Comparison of ENCODE assay signal across 19 cellular contexts in the genomic region with DNA sequence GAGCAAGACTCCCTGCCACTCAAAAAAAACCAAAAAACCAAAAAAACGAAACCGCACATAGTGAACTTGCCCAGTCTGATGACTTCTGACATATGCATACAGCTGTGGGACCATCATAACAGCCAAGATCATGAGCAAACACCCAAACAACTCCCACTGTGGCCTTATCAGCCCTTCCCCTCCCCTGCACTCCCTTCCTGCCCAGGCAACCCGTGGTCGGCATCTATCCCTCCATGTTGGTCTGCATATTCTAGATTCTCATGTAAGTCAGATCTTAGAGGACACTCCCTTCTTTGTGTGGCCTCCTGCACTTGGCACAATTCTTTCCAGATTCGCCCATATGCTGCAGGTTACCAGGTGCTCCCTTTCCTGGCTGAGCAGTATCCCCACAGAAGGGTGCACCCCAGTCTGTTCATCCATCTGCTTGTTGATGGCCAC.
DNase-seq lines count a peak whose midpoint lies in the region; ATAC-seq and TF ChIP-seq lines count a peak whose summit lies in the region.
"Had no signal": no experiment of that assay in that cellular context is flagged by ENCODE, and none has a peak within 500 bp of the region (broad histone marks: within the 10 kb centered on the region; RNA-seq: fewer than 3 reads in every experiment).

No MANE protein-coding gene starts in this region.

- CTCF ChIA-PET in activated B cell treated with CpG ODN at 0.5 μM for 24 hours (lab: Charles Lee): no interaction called here

- H3K36me3 Mint-ChIP-seq in IgD-negative memory B cell: peaks cover 15% of the 10 kb centered on the region
- H3K36me3 Mint-ChIP-seq in activated B cell treated with CpG ODN at 0.5 μM for 24 hours (ENCODE audit: low read depth): peaks cover 30% of the 10 kb centered on the region

- no peak overlapping the region for H3K14ac ChIP-seq in mesenchymal stem cell (ENCODE audit: low read length in 2 of 2)

- TF ChIP-seq CTCF in activated B cell treated with CpG ODN at 0.5 μM for 24 hours (IDR thresholded peaks at IDR 0.05): no peak

- H2BK5ac ChIP-seq in mesenchymal stem cell (ENCODE audit: low read depth, low read length, poor library complexity, severe bottlenecking): no peak overlapping the region

- no peak overlapping the region for H3K23ac ChIP-seq in mesenchymal stem cell (ENCODE audit: low read length in 2 of 2)

- H2BK15ac ChIP-seq in mesenchymal stem cell (ENCODE audit: low read depth, poor library complexity, severe bottlenecking): no peak overlapping the region

- no peaks in the 10 kb centered on the region for H3K4me1 ChIP-seq in mesenchymal stem cell (ENCODE audit: control insufficient read depth, insufficient read depth, low read depth, low read length)
- H3K4me1 ChIP-seq: Peyer's patch had no signal

- H3K4me1 Mint-ChIP-seq in IgD-negative memory B cell (peaks cover 11 to 44% (median 23%) of the 10 kb centered on the region in 3 donors), activated B cell treated with CpG ODN at 0.5 μM for 24 hours (peaks cover 50% of the 10 kb centered on the region)

- no peak overlapping the region for H3K4me2 ChIP-seq in mesenchymal stem cell (ENCODE audit: low read length, poor library complexity, severe bottlenecking)

- H3K4me3 Mint-ChIP-seq in IgD-negative memory B cell (no peak overlapping the region), activated B cell treated with CpG ODN at 0.5 μM for 24 hours (no peak overlapping the region)
- H3K4me3 Mint-ChIP-seq: activated naive CD8-positive, alpha-beta T cell treated with anti-CD3 and anti-CD28 coated beads, Interleukin-2, amount 10 ng/mL, durations not matched to agents 7 days and 5 days had no signal

- H3K9me3 Mint-ChIP-seq in IgD-negative memory B cell (no peaks in the 10 kb centered on the region), activated B cell treated with CpG ODN at 0.5 μM for 24 hours (no peaks in the 10 kb centered on the region)
- H3K9me3 Mint-ChIP-seq: activated naive CD8-positive, alpha-beta T cell treated with anti-CD3 and anti-CD28 coated beads, Interleukin-2, amount 10 ng/mL, durations not matched to agents 7 days and 5 days had no signal

- H3K27ac Mint-ChIP-seq in IgD-negative memory B cell (peak overlapping the region; percentile 23 to 69 (median 44)), activated B cell treated with CpG ODN at 0.5 μM for 24 hours (peak overlapping the region; percentile 35)
- H3K27ac Mint-ChIP-seq: activated naive CD8-positive, alpha-beta T cell treated with anti-CD3 and anti-CD28 coated beads, Interleukin-2, amount 10 ng/mL, durations not matched to agents 7 days and 5 days had no signal

- H3K27ac ChIP-seq in mesenchymal stem cell (ENCODE audit: low read length, poor library complexity, severe bottlenecking): no peak overlapping the region
- H3K27ac ChIP-seq: 22Rv1, Peyer's patch, transverse colon had no signal

- peaks cover 23% of the 10 kb centered on the region in 2 experiments for H3K36me3 ChIP-seq in mesenchymal stem cell (ENCODE audit: control insufficient read depth in 1 of 2, insufficient read depth in 2 of 2, low read depth in 1 of 2, low read length in 2 of 2)
- H3K36me3 ChIP-seq: Peyer's patch, transverse colon had no signal

- DNase-seq in DMS 273 (lab: John Stamatoyannopoulos, UW; ENCODE audit: unreplicated experiment): peak; percentile 65
- DNase-seq in DMS 273 treated with DMSO at 0.1 percent for 48 hours (lab: John Stamatoyannopoulos, UW): no peak
- DNase-seq in activated B cell treated with CpG ODN at 0.5 μM for 24 hours: no peak
- DNase-seq in mesenchymal stem cell: no peak
- no peak for DNase-seq in NOMO-1 treated with dmso at 0.1 percent for 144 hours (lab: John Stamatoyannopoulos, UW; ENCODE audit: unreplicated experiment)
- DNase-seq in SW 1271 (lab: John Stamatoyannopoulos, UW): no peak
- DNase-seq: activated CD4-positive, CD25-positive, alpha-beta regulatory T cell treated with anti-CD3 and anti-CD28 coated beads, Interleukin-2, amount 50 U/mL, for 72 hours; activated CD8-positive, alpha-beta memory T cell treated with anti-CD3 and anti-CD28 coated beads, Interleukin-2, amount 50 U/mL, for 48 hours; activated naive CD8-positive, alpha-beta T cell treated with anti-CD3 and anti-CD28 coated beads, Interleukin-2, amount 10 ng/mL, durations not matched to agents 7 days and 5 days; effector CD8-positive, alpha-beta T cell; left colon; NCI-H2029 treated with DMSO at 0.1 percent for 48 hours; NCI-H82; Peyer's patch; small intestine; transverse colon had no signal

- peaks cover 32% of the 10 kb centered on the region for H3K79me1 ChIP-seq in mesenchymal stem cell (replicated peaks; ENCODE audit: low read length, poor library complexity, severe bottlenecking)

- POLR2A ChIA-PET in activated B cell treated with CpG ODN at 0.5 μM for 24 hours (lab: Charles Lee): interaction anchor here (5.2 kb wide), 1 partner anchor 13 kb away, joined by 36 read pairs; no protein-coding TSS in a partner anchor

- WGBS in mesenchymal stem cell: over 99% methylated on average over 5 of the region's 5 CpGs

- H3K4ac ChIP-seq in mesenchymal stem cell (ENCODE audit: low read depth in 1 of 2, low read length in 2 of 2): no peak overlapping the region

- no peak overlapping the region for H3K18ac ChIP-seq in mesenchymal stem cell (ENCODE audit: low read depth in 1 of 2, low read length in 2 of 2)

- ATAC-seq in activated B cell treated with CpG ODN at 0.5 μM for 24 hours (ENCODE audit: low read depth) (no peak), GM19351 (IDR thresholded peaks at IDR 0.05; ENCODE audit: unreplicated experiment) (no peak)
- ATAC-seq: left colon had no signal

- intact Hi-C loops in activated B cell treated with CpG ODN at 0.5 μM for 24 hours (cut with micrococcal nuclease): loop anchor here (5.0 kb wide), 1 partner anchor 51 kb away; no protein-coding TSS in a partner anchor

- peak overlapping the region in 1 of 2 experiments; percentile 47 for H2BK12ac ChIP-seq in mesenchymal stem cell (ENCODE audit: low read length in 2 of 2)

- no peak overlapping the region for H4K91ac ChIP-seq in mesenchymal stem cell (ENCODE audit: low read length)

- H3K4me3 ChIP-seq in mesenchymal stem cell (ENCODE audit: insufficient read depth in 1 of 2, low read depth in 1 of 2, low read length in 2 of 2): no peak overlapping the region
- H3K4me3 ChIP-seq: Peyer's patch, transverse colon had no signal

- H3K27me3 Mint-ChIP-seq in IgD-negative memory B cell (no peaks in the 10 kb centered on the region), activated B cell treated with CpG ODN at 0.5 μM for 24 hours (no peaks in the 10 kb centered on the region)
- H3K27me3 Mint-ChIP-seq: activated naive CD8-positive, alpha-beta T cell treated with anti-CD3 and anti-CD28 coated beads, Interleukin-2, amount 10 ng/mL, durations not matched to agents 7 days and 5 days had no signal

- H2AFZ ChIP-seq in mesenchymal stem cell (ENCODE audit: low read depth, low read length): no peak overlapping the region

- H2BK120ac ChIP-seq in mesenchymal stem cell (ENCODE audit: low read depth, low read length): no peak overlapping the region

- no peak overlapping the region for H3K9ac ChIP-seq in mesenchymal stem cell (ENCODE audit: low read length)

- H3K9me3 ChIP-seq in mesenchymal stem cell (ENCODE audit: control insufficient read depth, low read length): no peaks in the 10 kb centered on the region
- H3K9me3 ChIP-seq: Peyer's patch, transverse colon had no signal

- no peak overlapping the region for H2AK5ac ChIP-seq in mesenchymal stem cell (ENCODE audit: low read length, severe bottlenecking)

- no peaks in the 10 kb centered on the region for H3K27me3 ChIP-seq in mesenchymal stem cell (ENCODE audit: control insufficient read depth in 1 of 2, insufficient read depth in 1 of 2, low read length in 2 of 2)
- H3K27me3 ChIP-seq: Peyer's patch, transverse colon had no signal

- H4K8ac ChIP-seq in mesenchymal stem cell (ENCODE audit: low read length): peak overlapping the region; percentile 27
